ENCODE assay signal across 19 cellular contexts in the genomic region with DNA sequence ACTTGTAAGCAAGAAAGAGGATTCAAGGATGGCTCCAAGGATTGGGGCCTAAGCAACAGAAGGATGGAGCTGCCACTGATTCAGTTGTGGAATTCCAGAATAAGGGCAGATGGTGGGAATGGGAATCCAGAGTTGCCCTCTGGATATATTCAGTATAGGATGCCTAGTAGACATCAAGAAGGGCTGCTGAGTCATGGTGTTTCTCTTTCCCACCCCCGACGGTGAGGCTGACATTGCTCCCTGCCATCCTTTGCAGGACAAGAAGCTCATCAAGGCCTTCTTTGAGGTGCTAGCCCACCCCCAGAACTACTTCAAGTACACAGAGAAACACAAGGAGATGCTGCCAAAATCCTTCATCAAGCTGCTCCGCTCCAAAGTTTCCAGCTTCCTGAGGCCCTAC. TPM values are rescaled to one million over a fixed set of nuclear protein-coding genes. Genes with fewer than 3 reads are reported as not detected.
DNase-seq lines count a peak whose midpoint lies in the region; ATAC-seq and TF ChIP-seq lines count a peak whose summit lies in the region.
"Had no signal": no experiment of that assay in that cellular context is flagged by ENCODE, and none has a peak within 500 bp of the region (broad histone marks: within the 10 kb centered on the region; RNA-seq: fewer than 3 reads in every experiment).

No MANE protein-coding gene starts in this region.

- peaks cover 31% of the 10 kb centered on the region for H3K79me2 ChIP-seq in SK-N-SH (ENCODE audit: insufficient read depth)

- H3K36me3 ChIP-seq in SK-N-SH (replicated peaks in 1 of 2; ENCODE audit: control insufficient read depth in 1 of 2, insufficient read depth in 2 of 2, low read length in 1 of 2): peaks cover 12% of the 10 kb centered on the region in 2 experiments

- 90% methylated on average over 3 of the region's 3 CpGs for WGBS in SK-N-SH (ENCODE audit: low lambda C conversion rate)

- TF ChIP-seq CTCF in SK-N-SH (IDR thresholded peaks at IDR 0.05): no peak
- TF ChIP-seq CTCF in fibroblast of the aortic adventitia (IDR thresholded peaks at IDR 0.05; ENCODE audit: insufficient read depth, low read length): no peak

- no peaks in the 10 kb centered on the region for H4K20me1 ChIP-seq in SK-N-SH (ENCODE audit: insufficient read depth)

- DNase-seq in SK-N-SH (no peak), fibroblast of the aortic adventitia (ENCODE audit: low read depth) (peak; percentile 9), NCI-H187 (lab: John Stamatoyannopoulos, UW) (no peak), SK-N-DZ (ENCODE audit: low spot score) (no peak)
- no peak for DNase-seq in T-helper 2 cell treated with Interferon-gamma antibody and Interleukin-4, amounts not matched to agents 5 μg/mL and 100 μg/mL, for 36 hours (ENCODE audit: low spot score)
- DNase-seq: activated gamma-delta T cell; lower lobe of right lung; NCI-H1930; NCI-H524 treated with DMSO at 0.1 percent for 48 hours; PC-9; retina; stimulated activated CD4-positive, alpha-beta T cell treated with anti-CD3 and anti-CD28 coated beads, Interleukin-2, amount 100 ng/mL, for 48 hours; T-cell; upper lobe of left lung had no signal

- ATAC-seq in SK-N-SH treated with all-trans-retinoic acid at 6 μM for 48 hours (peak; percentile 45), HG02840 (IDR thresholded peaks at IDR 0.05; ENCODE audit: low FRiP score, unreplicated experiment) (no peak)
- ATAC-seq: lower lobe of right lung, T-cell had no signal

- H3K4me3 ChIP-seq in SK-N-SH (ENCODE audit: low read depth in 2 of 2, low read length in 1 of 2) (no peak overlapping the region), GM08714 (ENCODE audit: low read length) (peak overlapping the region; percentile 25; the same call in 1 of the 2 replicates), fibroblast of the aortic adventitia (ENCODE audit: low read depth, low read length) (no peak overlapping the region)
- H3K4me3 ChIP-seq: lower lobe of right lung, PC-9, upper lobe of left lung had no signal

- no peak overlapping the region for H3K9ac ChIP-seq in SK-N-SH

- POLR2A ChIA-PET in SK-N-SH (lab: Yijun Ruan, JAX): no interaction called here

- no peaks in the 10 kb centered on the region for H3K27me3 ChIP-seq in SK-N-SH (ENCODE audit: insufficient read depth)
- H3K27me3 ChIP-seq: upper lobe of left lung had no signal

- no peaks in the 10 kb centered on the region for H3K9me3 ChIP-seq in SK-N-SH
- H3K9me3 ChIP-seq: lower lobe of right lung, upper lobe of left lung had no signal

- no peaks in the 10 kb centered on the region for H3K27me3 Mint-ChIP-seq in T-helper 2 cell treated with Interferon-gamma antibody and Interleukin-4, amounts not matched to agents 5 μg/mL and 100 μg/mL, for 36 hours (ENCODE audit: low read depth)
- H3K27me3 Mint-ChIP-seq: T-cell had no signal

- peaks cover 3% of the 10 kb centered on the region for H3F3A ChIP-seq in SK-N-SH (replicated peaks; ENCODE audit: insufficient read depth)

- H3K27ac Mint-ChIP-seq in T-helper 2 cell treated with Interferon-gamma antibody and Interleukin-4, amounts not matched to agents 5 μg/mL and 100 μg/mL, for 36 hours: peak overlapping the region; percentile 66

- H2AFZ ChIP-seq in SK-N-SH (ENCODE audit: low read depth): no peak overlapping the region
- H2AFZ ChIP-seq: PC-9 had no signal

- TF ChIP-seq EP300 in SK-N-SH (IDR thresholded peaks at IDR 0.05; ENCODE audit: borderline replicate concordance in 1 of 2, low read depth in 1 of 2, low read length in 1 of 2): no peak

- no peaks in the 10 kb centered on the region for H3K9me2 ChIP-seq in SK-N-SH

- H3K36me3 Mint-ChIP-seq in T-helper 2 cell treated with Interferon-gamma antibody and Interleukin-4, amounts not matched to agents 5 μg/mL and 100 μg/mL, for 36 hours (ENCODE audit: low read depth): no peaks in the 10 kb centered on the region

- no peak overlapping the region; the same call in 1 of the 2 replicates for H3K4me2 ChIP-seq in SK-N-SH
- H3K4me2 ChIP-seq: PC-9 had no signal

- H3K9me3 Mint-ChIP-seq in T-helper 2 cell treated with Interferon-gamma antibody and Interleukin-4, amounts not matched to agents 5 μg/mL and 100 μg/mL, for 36 hours: no peaks in the 10 kb centered on the region
- H3K9me3 Mint-ChIP-seq: nephron, T-cell had no signal

- H3K27ac ChIP-seq in SK-N-SH (ENCODE audit: low read depth in 2 of 2, low read length in 1 of 2): peak overlapping the region in 1 of 2 experiments; percentile 5; a peak in 2 of 4 replicates
- H3K27ac ChIP-seq: lower lobe of right lung, PC-9, upper lobe of left lung had no signal

- CTCF ChIA-PET in SK-N-SH (lab: Yijun Ruan, JAX): interaction anchor here (14.0 kb wide), 1 partner anchor 102 kb away, joined by 148 read pairs; no protein-coding TSS in a partner anchor

- peaks cover 12 to 14% of the 10 kb centered on the region in 2 experiments; a peak in 2 of 4 replicates for H3K4me1 ChIP-seq in SK-N-SH (ENCODE audit: control insufficient read depth in 1 of 2, insufficient read depth in 2 of 2, low read depth in 1 of 2, low read length in 1 of 2)
- H3K4me1 ChIP-seq: lower lobe of right lung, upper lobe of left lung had no signal

- no peak for TF ChIP-seq RAD21 in SK-N-SH (IDR thresholded peaks at IDR 0.05; ENCODE audit: low read length)

- H3K4me1 Mint-ChIP-seq in T-helper 2 cell treated with Interferon-gamma antibody and Interleukin-4, amounts not matched to agents 5 μg/mL and 100 μg/mL, for 36 hours (ENCODE audit: low read depth): peaks cover 24% of the 10 kb centered on the region

- peak overlapping the region; percentile 58 for H3K4me3 Mint-ChIP-seq in T-helper 2 cell treated with Interferon-gamma antibody and Interleukin-4, amounts not matched to agents 5 μg/mL and 100 μg/mL, for 36 hours
- H3K4me3 Mint-ChIP-seq: nephron, T-cell had no signal

TF ChIP-seq in SK-N-SH treated with all-trans-retinoic acid at 6 μM for 48 hours, 23 proteins besides CTCF, POLR2A, EP300 and RAD21 (continues in another document):
- TF ChIP-seq TOX (CRISPR knock-in tag; IDR thresholded peaks at IDR 0.05; ENCODE audit: borderline replicate concordance) (no peak), ZNF565 (CRISPR knock-in tag; conservative IDR thresholded peaks at IDR 0.05; ENCODE audit: low read depth) (no peak), GLIS3 (CRISPR knock-in tag; IDR thresholded peaks at IDR 0.05) (no peak)

TF ChIP-seq in SK-N-SH, 30 proteins besides CTCF, POLR2A, EP300 and RAD21 (continues in another document):
- TF ChIP-seq GATA2 (CRISPR knock-in tag; IDR thresholded peaks at IDR 0.05): no peak
- TF ChIP-seq GABPA (IDR thresholded peaks at IDR 0.05; ENCODE audit: low read depth): no peak
- TF ChIP-seq, protein P1, sequence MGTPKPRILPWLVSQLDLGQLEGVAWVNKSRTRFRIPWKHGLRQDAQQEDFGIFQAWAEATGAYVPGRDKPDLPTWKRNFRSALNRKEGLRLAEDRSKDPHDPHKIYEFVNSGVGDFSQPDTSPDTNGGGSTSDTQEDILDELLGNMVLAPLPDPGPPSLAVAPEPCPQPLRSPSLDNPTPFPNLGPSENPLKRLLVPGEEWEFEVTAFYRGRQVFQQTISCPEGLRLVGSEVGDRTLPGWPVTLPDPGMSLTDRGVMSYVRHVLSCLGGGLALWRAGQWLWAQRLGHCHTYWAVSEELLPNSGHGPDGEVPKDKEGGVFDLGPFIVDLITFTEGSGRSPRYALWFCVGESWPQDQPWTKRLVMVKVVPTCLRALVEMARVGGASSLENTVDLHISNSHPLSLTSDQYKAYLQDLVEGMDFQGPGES (IDR thresholded peaks at IDR 0.05; ENCODE audit: low read depth, low read length): no peak
- TF ChIP-seq FOSL2 (IDR thresholded peaks at IDR 0.05; ENCODE audit: borderline replicate concordance, low read depth): no peak
- TF ChIP-seq, protein P2, sequence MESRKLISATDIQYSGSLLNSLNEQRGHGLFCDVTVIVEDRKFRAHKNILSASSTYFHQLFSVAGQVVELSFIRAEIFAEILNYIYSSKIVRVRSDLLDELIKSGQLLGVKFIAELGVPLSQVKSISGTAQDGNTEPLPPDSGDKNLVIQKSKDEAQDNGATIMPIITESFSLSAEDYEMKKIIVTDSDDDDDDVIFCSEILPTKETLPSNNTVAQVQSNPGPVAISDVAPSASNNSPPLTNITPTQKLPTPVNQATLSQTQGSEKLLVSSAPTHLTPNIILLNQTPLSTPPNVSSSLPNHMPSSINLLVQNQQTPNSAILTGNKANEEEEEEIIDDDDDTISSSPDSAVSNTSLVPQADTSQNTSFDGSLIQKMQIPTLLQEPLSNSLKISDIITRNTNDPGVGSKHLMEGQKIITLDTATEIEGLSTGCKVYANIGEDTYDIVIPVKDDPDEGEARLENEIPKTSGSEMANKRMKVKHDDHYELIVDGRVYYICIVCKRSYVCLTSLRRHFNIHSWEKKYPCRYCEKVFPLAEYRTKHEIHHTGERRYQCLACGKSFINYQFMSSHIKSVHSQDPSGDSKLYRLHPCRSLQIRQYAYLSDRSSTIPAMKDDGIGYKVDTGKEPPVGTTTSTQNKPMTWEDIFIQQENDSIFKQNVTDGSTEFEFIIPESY (IDR thresholded peaks at IDR 0.05; ENCODE audit: borderline replicate concordance, low read depth): no peak
- no peak for TF ChIP-seq TAF1 (IDR thresholded peaks at IDR 0.05; ENCODE audit: borderline replicate concordance, low read depth, low read length)
- no peak for TF ChIP-seq RCOR1 (IDR thresholded peaks at IDR 0.05; ENCODE audit: low read length)
- no peak for TF ChIP-seq RXRA (IDR thresholded peaks at IDR 0.05; ENCODE audit: borderline replicate concordance, low read depth)
- TF ChIP-seq SIN3A (IDR thresholded peaks at IDR 0.05; ENCODE audit: borderline replicate concordance, low read depth, low read length): no peak

RNA-seq across cellular contexts. Expression of a gene that starts 11.2 kb away (rescaled TPM):
- 19.7 and 22.4 TPM in 2 replicates for polyA plus RNA-seq in SK-N-SH (2012; rRNA removed)
- polyA plus RNA-seq in SK-N-SH (2012; cell fraction: cytosol; rRNA removed): 6.5 and 10.7 TPM in 2 replicates
- polyA plus RNA-seq in SK-N-SH (2012; cell fraction: nucleus; rRNA removed): 88.9 and 102 TPM in 2 replicates
- 5.9 and 18.4 TPM in 2 replicates for total RNA-seq in fibroblast of the aortic adventitia (ENCODE audit: low replicate concordance)
- 15.5 and 18.4 TPM in 2 replicates for polyA plus RNA-seq in SK-N-DZ (2014; cell fraction: cytosol; rRNA removed)
- polyA plus RNA-seq in SK-N-DZ (2014; cell fraction: nucleus; rRNA removed): 60.8 and 107 TPM in 2 replicates

RNA-seq across cellular contexts. Expression of a gene that starts 34.5 kb away (rescaled TPM):
- 1.8 and 2.0 TPM in 2 replicates for polyA plus RNA-seq in SK-N-SH (2012; rRNA removed)
- 1.2 and 1.8 TPM in 2 replicates for polyA plus RNA-seq in SK-N-SH (2012; cell fraction: cytosol; rRNA removed)
- polyA plus RNA-seq in SK-N-SH (2012; cell fraction: nucleus; rRNA removed): 2.7 and 4.3 TPM in 2 replicates
- 1.8 and 10.0 TPM in 2 replicates for total RNA-seq in fibroblast of the aortic adventitia (ENCODE audit: low replicate concordance)
- 0.08 and 0.09 TPM in 2 replicates for polyA plus RNA-seq in SK-N-DZ (2014; cell fraction: cytosol; rRNA removed)
- polyA plus RNA-seq in SK-N-DZ (2014; cell fraction: nucleus; rRNA removed): 0.02 and 0.13 TPM in 2 replicates

RNA-seq across cellular contexts. Expression of a gene that starts 49.3 kb away (rescaled TPM):
- 0.13 and 0.16 TPM in 2 replicates for polyA plus RNA-seq in SK-N-SH (2012; rRNA removed)
- polyA plus RNA-seq in SK-N-SH (2012; cell fraction: cytosol; rRNA removed): 0.06 and 0.17 TPM in 2 replicates
- 0.62 and 0.73 TPM in 2 replicates for polyA plus RNA-seq in SK-N-SH (2012; cell fraction: nucleus; rRNA removed)
- 0.18 and 1.1 TPM in 2 replicates for total RNA-seq in fibroblast of the aortic adventitia (ENCODE audit: low replicate concordance)
- 1.8 and 2.3 TPM in 2 replicates for polyA plus RNA-seq in SK-N-DZ (2014; cell fraction: cytosol; rRNA removed)
- polyA plus RNA-seq in SK-N-DZ (2014; cell fraction: nucleus; rRNA removed): 2.2 and 2.5 TPM in 2 replicates
- total RNA-seq: A172 had no signal
